In genomic region chr5:123014689-123015088, GRCh38 we compare ENCODE assay signal across 20 cellular contexts. TPM values are rescaled to one million over a fixed set of nuclear protein-coding genes. Genes with fewer than 3 reads are reported as not detected.
DNase-seq lines count a peak whose midpoint lies in the region; ATAC-seq, FAIRE-seq and TF ChIP-seq lines count a peak whose summit lies in the region.
"Had no signal": no experiment of that assay in that cellular context is flagged by ENCODE, and none has a peak within 500 bp of the region (broad histone marks: within the 10 kb centered on the region; RNA-seq: fewer than 3 reads in every experiment).

No MANE protein-coding gene starts in this region.

- H3K27ac ChIP-seq in lower lobe of right lung = no peak overlapping the region
- H3K27ac ChIP-seq: BLaER1 had no signal

- TF ChIP-seq CTCF in lower lobe of right lung (IDR thresholded peaks at IDR 0.05) = no peak

- H3K27ac Mint-ChIP-seq in activated naive CD4-positive, alpha-beta T cell treated with anti-CD3 and anti-CD28 coated beads, Interleukin-2, amount 50 U/mL, for 72 hours = no peak overlapping the region
- H3K27ac Mint-ChIP-seq: CD14-positive monocyte; CD4-positive, alpha-beta memory T cell; IgD-negative memory B cell had no signal

- intact Hi-C loops in left colon (cut with DNase I, micrococcal nuclease) = no loop called here
- intact Hi-C loops in lower lobe of right lung (cut with DNase I) = no loop called here

- DNase-seq in activated naive CD4-positive, alpha-beta T cell treated with anti-CD3 and anti-CD28 coated beads, Interleukin-2, amount 50 U/mL, for 72 hours (ENCODE audit: low spot score in 2 of 2) = no peak
- no peak for DNase-seq in activated naive CD4-positive, alpha-beta T cell treated with anti-CD3 and anti-CD28 coated beads, Interleukin-2, amount 50 U/mL, for 16 hours
- peak; percentile 18 for DNase-seq in HT-29 (ENCODE audit: low spot score)
- DNase-seq in left colon = no peak
- DNase-seq in mucosa of gallbladder (ENCODE audit: low spot score) = peak; percentile 13
- no peak for DNase-seq in lower lobe of right lung
- DNase-seq in RCC 7860 (ENCODE audit: low spot score) = no peak
- DNase-seq: 8988T; CD4-positive, alpha-beta memory T cell; DMS153; DND-41; EL; H9 had no signal

- FAIRE-seq in RCC 7860 (lab: Jason Lieb, UNC) = no peak
- FAIRE-seq: GM12878, H1 had no signal

- H3K9me3 Mint-ChIP-seq in activated naive CD4-positive, alpha-beta T cell treated with anti-CD3 and anti-CD28 coated beads, Interleukin-2, amount 50 U/mL, for 72 hours = no peaks in the 10 kb centered on the region
- H3K9me3 Mint-ChIP-seq: H9 had no signal

- peak; percentile 28 to 43 for ATAC-seq in activated naive CD4-positive, alpha-beta T cell treated with anti-CD3 and anti-CD28 coated beads, Interleukin-2, amount 50 U/mL, for 72 hours
- peak; percentile 33 for ATAC-seq in left colon
- no peak for ATAC-seq in lower lobe of right lung
- no peak for ATAC-seq in HG02588 (IDR thresholded peaks at IDR 0.05; ENCODE audit: unreplicated experiment)
- ATAC-seq: GM12878 had no signal

- H3K4me3 ChIP-seq in lower lobe of right lung = no peak overlapping the region
- H3K4me3 ChIP-seq: BLaER1, GM12878 had no signal

- H3K9me3 ChIP-seq in lower lobe of right lung = no peaks in the 10 kb centered on the region

- no peaks in the 10 kb centered on the region for H3K36me3 Mint-ChIP-seq in activated naive CD4-positive, alpha-beta T cell treated with anti-CD3 and anti-CD28 coated beads, Interleukin-2, amount 50 U/mL, for 72 hours

- H3K36me3 ChIP-seq in lower lobe of right lung = no peaks in the 10 kb centered on the region
- H3K36me3 ChIP-seq: BLaER1 had no signal

- H3K27me3 ChIP-seq in lower lobe of right lung (ENCODE audit: low read depth) = no peaks in the 10 kb centered on the region
- H3K27me3 ChIP-seq: BLaER1 had no signal

- no peaks in the 10 kb centered on the region for H3K4me1 ChIP-seq in lower lobe of right lung
- H3K4me1 ChIP-seq: BLaER1 had no signal

RNA-seq across cellular contexts. Expression of gene PPIC, which starts 21.8 kb away (rescaled TPM):
- total RNA-seq in activated naive CD4-positive, alpha-beta T cell treated with anti-CD3 and anti-CD28 coated beads, Interleukin-2, amount 50 U/mL, for 72 hours = not detected
- total RNA-seq in HT-29 (2014; rRNA removed; shearing (Covaris generic)) = 23.3 and 26.3 TPM in 2 replicates
- total RNA-seq in left colon (10 to 100 TPM; 79.8 to 86.0 TPM), mucosa of gallbladder (28.8 TPM), lower lobe of right lung (39.5 TPM)
- total RNA-seq: A673; CD4-positive, alpha-beta memory T cell had no signal

Comparison
In these comparisons a context has a peak if more than half of its experiments do, and no peak if none do; other contexts are left out.
1. ATAC-seq: peak in activated naive CD4-positive, alpha-beta T cell treated with anti-CD3 and anti-CD28 coated beads, Interleukin-2, amount 50 U/mL, for 72 hours (2 of 2) and left colon (single experiment); none in lower lobe of right lung (0 of 2) and HG02588 (single experiment).
2. DNase-seq: peak in HT-29 (single experiment) and mucosa of gallbladder (single experiment); none in activated naive CD4-positive, alpha-beta T cell treated with anti-CD3 and anti-CD28 coated beads, Interleukin-2, amount 50 U/mL, for 72 hours (0 of 2), activated naive CD4-positive, alpha-beta T cell treated with anti-CD3 and anti-CD28 coated beads, Interleukin-2, amount 50 U/mL, for 16 hours (single experiment), left colon (0 of 2), lower lobe of right lung (single experiment) and RCC 7860 (single experiment).
3. RNA of gene PPIC, which starts 21.8 kb away (total RNA-seq): 79.8 to 86.0 TPM in left colon, 39.5 TPM in lower lobe of right lung (single experiment), 28.8 TPM in mucosa of gallbladder (single experiment) and 23.3 to 26.3 TPM in HT-29; not detected in activated naive CD4-positive, alpha-beta T cell treated with anti-CD3 and anti-CD28 coated beads, Interleukin-2, amount 50 U/mL, for 72 hours; every median in the first group is over 10 times any median in the second.